ENCODE assay signal across 8 cellular contexts in genomic region chr17:28982191-28982793, GRCh38. TPM values are rescaled to one million over a fixed set of nuclear protein-coding genes. Genes with fewer than 3 reads are reported as not detected.
DNase-seq lines count a peak whose midpoint lies in the region; ATAC-seq and TF ChIP-seq lines count a peak whose summit lies in the region.

No MANE protein-coding gene starts in this region.

- H3K36me3 ChIP-seq in SJSA1 (no peaks in the 10 kb centered on the region), lung (ENCODE audit: control insufficient read depth in 2 of 2, insufficient read depth in 2 of 2, low read length in 2 of 2) (no peaks in the 10 kb centered on the region), upper lobe of right lung (no peaks in the 10 kb centered on the region), H7 (replicated peaks; ENCODE audit: control insufficient read depth, insufficient read depth, low read length) (no peaks in the 10 kb centered on the region)

- DNase-seq in GM19238 (ENCODE audit: insufficient read length, low spot score) (peak; percentile 64), SJSA1 (ENCODE audit: low read depth in 1 of 2, low spot score in 2 of 2) (peak in 1 of 2 experiments; percentile 52), lung (ENCODE audit: low spot score) (peak; percentile 39), upper lobe of right lung (no peak), H7 (no peak), inferior parietal cortex (ENCODE audit: extremely low spot score) (no peak)
- DNase-seq in activated gamma-delta T cell treated with anti-CD3 and anti-CD28 coated beads, Interleukin-2, amount 50 U/mL, for 16 hours (ENCODE audit: low read depth), result peak; percentile 41

- peaks cover 15% of the 10 kb centered on the region for H3K4me1 ChIP-seq in SJSA1 (replicated peaks)
- H3K4me1 ChIP-seq in lung (ENCODE audit: control insufficient read depth in 2 of 2, insufficient read depth in 2 of 2, low read length in 2 of 2), result peaks cover 0 to 8% of the 10 kb centered on the region in 2 donors
- H3K4me1 ChIP-seq in upper lobe of right lung, result peaks cover 12% of the 10 kb centered on the region

- 19 to 39% methylated on average over 9 of the region's 9 CpGs for WGBS in lung, 2 donors

- TF ChIP-seq CTCF in lung (IDR thresholded peaks at IDR 0.05; ENCODE audit: control extremely low read depth, extremely low read depth) (no peak), upper lobe of right lung (IDR thresholded peaks at IDR 0.05) (no peak)

- H3K4me3 ChIP-seq in SJSA1 (no peak overlapping the region), lung (no peak overlapping the region), upper lobe of right lung (no peak overlapping the region), H7 (ENCODE audit: insufficient read depth, low read depth, low read length) (no peak overlapping the region)

- H3K27me3 ChIP-seq in SJSA1 (replicated peaks), result no peaks in the 10 kb centered on the region
- H3K27me3 ChIP-seq in lung (ENCODE audit: control insufficient read depth, insufficient read depth), result no peaks in the 10 kb centered on the region
- no peaks in the 10 kb centered on the region for H3K27me3 ChIP-seq in upper lobe of right lung
- H3K27me3 ChIP-seq in H7 (ENCODE audit: control insufficient read depth, insufficient read depth, low read length), result peaks cover 2% of the 10 kb centered on the region; the same call in 1 of the 2 replicates

- H3K9me3 ChIP-seq in SJSA1 (replicated peaks) (no peaks in the 10 kb centered on the region), lung (ENCODE audit: control insufficient read depth in 2 of 2, insufficient read depth in 1 of 2, low read length in 1 of 2) (no peaks in the 10 kb centered on the region), upper lobe of right lung (no peaks in the 10 kb centered on the region)

- intact Hi-C loops in upper lobe of right lung (cut with DNase I), result no loop called here

- peak; percentile 74 for ATAC-seq in lung (ENCODE audit: insufficient read depth, low FRiP score)
- ATAC-seq in upper lobe of right lung, result peak; percentile 69
- ATAC-seq in HG03520 (IDR thresholded peaks at IDR 0.05; ENCODE audit: unreplicated experiment), result no peak

- H3K27ac ChIP-seq in SJSA1 (peak overlapping the region; percentile 42), lung (ENCODE audit: low read depth in 1 of 2, low read length in 1 of 2) (peak overlapping the region in 1 of 2 donors; percentile 53), upper lobe of right lung (peak overlapping the region; percentile 51)

RNA-seq across cellular contexts. Expression of gene SEZ6, which starts 23.5 kb away (rescaled TPM):
- total RNA-seq in SJSA1 (2014; rRNA removed; shearing (Covaris generic)), result not detected in 2 replicates
- total RNA-seq in lung, result under 1 TPM in 1 of 2 donors, not detected in 1; 0.54 TPM
- under 1 TPM; 0.07 to 0.18 TPM for polyA plus RNA-seq in lung
- not detected for total RNA-seq in upper lobe of right lung
- 0.37 and 0.83 TPM in 2 replicates for total RNA-seq in H7 (2014; rRNA removed; shearing (Covaris generic))

RNA-seq across cellular contexts. Expression of gene PHF12, which starts 31.0 kb away (rescaled TPM):
- 16.7 and 28.5 TPM in 2 replicates for total RNA-seq in SJSA1 (2014; rRNA removed; shearing (Covaris generic))
- 10 to 100 TPM; 51.5 to 59.1 TPM for total RNA-seq in lung
- polyA plus RNA-seq in lung, result 10 to 100 TPM; 12.6 to 23.1 TPM
- 40.0 TPM for total RNA-seq in upper lobe of right lung
- 53.2 and 56.6 TPM in 2 replicates for total RNA-seq in H7 (2014; rRNA removed; shearing (Covaris generic))

Comparison
In these comparisons a context has a peak if more than half of its experiments do, and no peak if none do; other contexts are left out.
1. DNase-seq: peak in GM19238 (single experiment), activated gamma-delta T cell treated with anti-CD3 and anti-CD28 coated beads, Interleukin-2, amount 50 U/mL, for 16 hours (single experiment) and lung (single experiment); none in upper lobe of right lung (single experiment), H7 (single experiment) and inferior parietal cortex (single experiment).